ENCODE assay signal across 1 cellular context in genomic region chr20:50762435-50763201, GRCh38.
A peak's percentile ranks its signal among the peaks of the same experiment; 100 is the strongest.
TF ChIP-seq lines count a peak whose summit lies in the region.

No MANE protein-coding gene starts in this region.

TF ChIP-seq in SK-N-SH, 30 proteins besides CTCF, POLR2A, EP300 and RAD21 (continued from another document):
- TF ChIP-seq, protein P1, sequence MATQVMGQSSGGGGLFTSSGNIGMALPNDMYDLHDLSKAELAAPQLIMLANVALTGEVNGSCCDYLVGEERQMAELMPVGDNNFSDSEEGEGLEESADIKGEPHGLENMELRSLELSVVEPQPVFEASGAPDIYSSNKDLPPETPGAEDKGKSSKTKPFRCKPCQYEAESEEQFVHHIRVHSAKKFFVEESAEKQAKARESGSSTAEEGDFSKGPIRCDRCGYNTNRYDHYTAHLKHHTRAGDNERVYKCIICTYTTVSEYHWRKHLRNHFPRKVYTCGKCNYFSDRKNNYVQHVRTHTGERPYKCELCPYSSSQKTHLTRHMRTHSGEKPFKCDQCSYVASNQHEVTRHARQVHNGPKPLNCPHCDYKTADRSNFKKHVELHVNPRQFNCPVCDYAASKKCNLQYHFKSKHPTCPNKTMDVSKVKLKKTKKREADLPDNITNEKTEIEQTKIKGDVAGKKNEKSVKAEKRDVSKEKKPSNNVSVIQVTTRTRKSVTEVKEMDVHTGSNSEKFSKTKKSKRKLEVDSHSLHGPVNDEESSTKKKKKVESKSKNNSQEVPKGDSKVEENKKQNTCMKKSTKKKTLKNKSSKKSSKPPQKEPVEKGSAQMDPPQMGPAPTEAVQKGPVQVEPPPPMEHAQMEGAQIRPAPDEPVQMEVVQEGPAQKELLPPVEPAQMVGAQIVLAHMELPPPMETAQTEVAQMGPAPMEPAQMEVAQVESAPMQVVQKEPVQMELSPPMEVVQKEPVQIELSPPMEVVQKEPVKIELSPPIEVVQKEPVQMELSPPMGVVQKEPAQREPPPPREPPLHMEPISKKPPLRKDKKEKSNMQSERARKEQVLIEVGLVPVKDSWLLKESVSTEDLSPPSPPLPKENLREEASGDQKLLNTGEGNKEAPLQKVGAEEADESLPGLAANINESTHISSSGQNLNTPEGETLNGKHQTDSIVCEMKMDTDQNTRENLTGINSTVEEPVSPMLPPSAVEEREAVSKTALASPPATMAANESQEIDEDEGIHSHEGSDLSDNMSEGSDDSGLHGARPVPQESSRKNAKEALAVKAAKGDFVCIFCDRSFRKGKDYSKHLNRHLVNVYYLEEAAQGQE (IDR thresholded peaks at IDR 0.05; ENCODE audit: low read depth, low read length) = no peak
- TF ChIP-seq ZBTB33 (IDR thresholded peaks at IDR 0.05; ENCODE audit: borderline replicate concordance, low read depth) (no peak), FOSL2 (IDR thresholded peaks at IDR 0.05; ENCODE audit: borderline replicate concordance, low read depth) (peak; percentile 58; the same call in 1 of the 2 replicates), NRF1 (IDR thresholded peaks at IDR 0.05; ENCODE audit: low read depth, low read length) (no peak), POLR2AphosphoS5 (IDR thresholded peaks at IDR 0.05; ENCODE audit: low read depth, low read length) (no peak), RFX5 (IDR thresholded peaks at IDR 0.05; ENCODE audit: low read length) (no peak), TAF1 (IDR thresholded peaks at IDR 0.05; ENCODE audit: borderline replicate concordance, low read depth, low read length) (no peak), NFIC (IDR thresholded peaks at IDR 0.05; ENCODE audit: borderline replicate concordance) (peak; percentile 72), TCF12 (IDR thresholded peaks at IDR 0.05) (peak; percentile 30; the same call in 1 of the 2 replicates), MXI1 (IDR thresholded peaks at IDR 0.05; ENCODE audit: low read depth, low read length) (peak; percentile 31; the same call in 1 of the 2 replicates), USF1 (IDR thresholded peaks at IDR 0.05; ENCODE audit: borderline replicate concordance, low read depth) (no peak; the same call in 1 of the 2 replicates), TEAD4 (IDR thresholded peaks at IDR 0.05; ENCODE audit: borderline replicate concordance, insufficient read depth) (no peak), MEF2A (IDR thresholded peaks at IDR 0.05; ENCODE audit: borderline replicate concordance, low read depth) (no peak), GABPA (IDR thresholded peaks at IDR 0.05; ENCODE audit: low read depth) (no peak), FOXM1 (IDR thresholded peaks at IDR 0.05; ENCODE audit: low read depth) (no peak)
- TF ChIP-seq, protein P2, sequence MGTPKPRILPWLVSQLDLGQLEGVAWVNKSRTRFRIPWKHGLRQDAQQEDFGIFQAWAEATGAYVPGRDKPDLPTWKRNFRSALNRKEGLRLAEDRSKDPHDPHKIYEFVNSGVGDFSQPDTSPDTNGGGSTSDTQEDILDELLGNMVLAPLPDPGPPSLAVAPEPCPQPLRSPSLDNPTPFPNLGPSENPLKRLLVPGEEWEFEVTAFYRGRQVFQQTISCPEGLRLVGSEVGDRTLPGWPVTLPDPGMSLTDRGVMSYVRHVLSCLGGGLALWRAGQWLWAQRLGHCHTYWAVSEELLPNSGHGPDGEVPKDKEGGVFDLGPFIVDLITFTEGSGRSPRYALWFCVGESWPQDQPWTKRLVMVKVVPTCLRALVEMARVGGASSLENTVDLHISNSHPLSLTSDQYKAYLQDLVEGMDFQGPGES (IDR thresholded peaks at IDR 0.05; ENCODE audit: low read depth, low read length) = no peak
